ENCODE assay signal across 23 cellular contexts in the genomic region with DNA sequence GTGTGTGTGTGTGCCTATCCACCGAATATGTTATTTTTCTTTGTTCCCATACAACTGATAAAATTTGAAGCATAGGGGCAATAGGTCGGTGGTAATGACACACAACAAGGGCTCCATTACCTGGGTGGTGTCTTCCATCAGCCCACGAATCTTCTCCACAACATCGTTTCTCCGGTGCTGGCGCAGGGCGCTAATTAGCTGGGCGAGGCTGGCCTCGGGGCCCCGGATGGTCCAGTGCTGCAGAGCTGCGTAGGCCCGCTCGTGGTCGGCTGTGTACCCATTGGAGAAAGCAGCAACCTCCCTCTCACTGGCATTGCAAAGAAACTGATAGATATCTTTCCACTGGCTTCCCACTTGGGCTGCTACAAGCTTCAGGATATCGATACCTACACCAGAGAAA.
"Had no signal": no experiment of that assay in that cellular context is flagged by ENCODE, and none has a peak within 500 bp of the region (broad histone marks: within the 10 kb centered on the region; RNA-seq: fewer than 3 reads in every experiment).

No MANE protein-coding gene starts in this region.

- DNase-seq: activated B cell treated with CpG ODN at 0.5 μM for 24 hours; activated CD4-positive, alpha-beta T cell treated with anti-CD3 and anti-CD28 coated beads for 48 hours; activated CD4-positive, alpha-beta T cell treated with anti-CD3 and anti-CD28 coated beads, Interleukin-2, amount 50 U/mL, for 1 hour; activated CD4-positive, alpha-beta T cell treated with anti-CD3 and anti-CD28 coated beads, Interleukin-2, amount 50 U/mL, for 48 hours; activated CD8-positive, alpha-beta memory T cell treated with anti-CD3 and anti-CD28 coated beads for 24 hours; activated CD8-positive, alpha-beta T cell treated with anti-CD3 and anti-CD28 coated beads for 36 hours; activated effector memory CD4-positive, alpha-beta T cell treated with Interleukin-2 at 50 U/mL for 16 hours; activated gamma-delta T cell treated with Interleukin-2 at 50 U/mL for 16 hours; activated naive CD4-positive, alpha-beta T cell treated with anti-CD3 and anti-CD28 coated beads, Interleukin-2, amount 50 U/mL, for 16 hours; activated naive CD4-positive, alpha-beta T cell treated with Interleukin-2 at 50 U/mL for 16 hours; activated T-cell treated with anti-CD3 and anti-CD28 coated beads, Interleukin-2, amount 50 U/mL, for 4 hours; amniotic stem cell; anterior cingulate cortex; brain microvascular endothelial cell; dorsolateral prefrontal cortex; effector memory CD4-positive, alpha-beta T cell; endodermal cell; foreskin fibroblast; head of caudate nucleus; T-helper 17 cell; T1000; WERI-Rb-1 had no signal

- H3K4me3 ChIP-seq: coronary artery, dorsolateral prefrontal cortex had no signal

- H3K27me3 ChIP-seq: brain microvascular endothelial cell, dorsolateral prefrontal cortex had no signal

- H3K27ac ChIP-seq: brain microvascular endothelial cell, coronary artery, dorsolateral prefrontal cortex, WERI-Rb-1 had no signal

- H3K36me3 ChIP-seq: brain microvascular endothelial cell had no signal
